ENCODE assay signal across 9 cellular contexts in the genomic region with DNA sequence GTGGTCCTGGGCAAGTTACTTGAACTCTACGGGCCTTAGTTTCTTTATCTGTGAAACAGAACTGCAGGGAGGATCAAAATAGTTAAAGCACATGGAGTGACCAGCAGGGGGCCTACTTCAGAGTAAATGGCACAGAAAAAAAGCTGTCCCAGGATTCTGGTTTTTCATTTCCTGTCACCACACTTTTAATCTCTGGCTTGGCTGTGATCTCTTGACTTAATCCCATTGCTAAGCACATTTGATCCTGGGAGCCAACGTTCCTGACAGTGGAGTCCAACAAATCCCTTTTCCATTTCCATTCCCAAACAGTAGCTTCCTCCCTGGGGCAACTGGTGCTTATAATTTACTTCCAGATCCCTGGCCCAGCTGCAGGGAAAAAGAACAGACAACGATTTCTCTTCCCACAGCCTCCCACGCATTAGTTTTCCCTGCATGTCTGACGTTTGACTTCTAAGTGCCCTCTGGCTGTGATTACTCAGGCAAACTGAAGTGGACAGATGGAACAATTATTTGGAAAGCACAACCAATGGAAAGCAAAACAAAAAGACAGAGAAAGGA.
DNase-seq lines count a peak whose midpoint lies in the region; ATAC-seq lines count a peak whose summit lies in the region.
"Had no signal": no experiment of that assay in that cellular context is flagged by ENCODE, and none has a peak within 500 bp of the region (broad histone marks: within the 10 kb centered on the region; RNA-seq: fewer than 3 reads in every experiment).

No MANE protein-coding gene starts in this region.

- no peaks in the 10 kb centered on the region for H3K4me1 Mint-ChIP-seq in activated CD4-positive, alpha-beta memory T cell treated with anti-CD3 and anti-CD28 coated beads for 36 hours (ENCODE audit: low read depth)
- no peaks in the 10 kb centered on the region for H3K4me1 Mint-ChIP-seq in naive thymus-derived CD8-positive, alpha-beta T cell
- H3K4me1 Mint-ChIP-seq: memory B cell had no signal

- CTCF ChIA-PET in activated CD4-positive, alpha-beta memory T cell treated with anti-CD3 and anti-CD28 coated beads for 36 hours (lab: Charles Lee): interaction anchor here (0.7 to 4.6 kb wide), 3 partner anchors 22 to 91 kb away, joined by 3 to 43 read pairs (median 3); no protein-coding TSS in a partner anchor

- peaks cover 3% of the 10 kb centered on the region for H3K27me3 Mint-ChIP-seq in activated CD4-positive, alpha-beta memory T cell treated with anti-CD3 and anti-CD28 coated beads for 36 hours
- H3K27me3 Mint-ChIP-seq in naive thymus-derived CD8-positive, alpha-beta T cell: peaks cover 0 to 9% (median 0%) of the 10 kb centered on the region in 5 donors
- H3K27me3 Mint-ChIP-seq: memory B cell had no signal

- DNase-seq in CD1c-positive myeloid dendritic cell (ENCODE audit: extremely low spot score) (peak; percentile 26), NCI-H1417 treated with DMSO at 0.1 percent for 48 hours (lab: John Stamatoyannopoulos, UW) (peak; percentile 29), left ventricle myocardium superior (no peak), KG1 (lab: John Stamatoyannopoulos, UW) (no peak)
- DNase-seq in activated CD4-positive, alpha-beta memory T cell treated with anti-CD3 and anti-CD28 coated beads for 36 hours: peak; percentile 9
- peak; percentile 31 for DNase-seq in stimulated activated CD8-positive, alpha-beta memory T cell treated with anti-CD3 and anti-CD28 coated beads, Interleukin-4, amount 100 ng/mL, for 48 hours
- DNase-seq in naive thymus-derived CD8-positive, alpha-beta T cell: no peak

- H3K4me3 Mint-ChIP-seq in activated CD4-positive, alpha-beta memory T cell treated with anti-CD3 and anti-CD28 coated beads for 36 hours: no peak overlapping the region
- no peak overlapping the region for H3K4me3 Mint-ChIP-seq in naive thymus-derived CD8-positive, alpha-beta T cell
- H3K4me3 Mint-ChIP-seq: memory B cell had no signal

- intact Hi-C loops in activated CD4-positive, alpha-beta memory T cell treated with anti-CD3 and anti-CD28 coated beads for 36 hours (cut with micrococcal nuclease): loop anchor here (1.0 kb wide), 1 partner anchor 91 kb away; no protein-coding TSS in a partner anchor
- intact Hi-C loops in left ventricle myocardium superior (cut with micrococcal nuclease): no loop called here

- peak; percentile 53 for ATAC-seq in GM21529 (IDR thresholded peaks at IDR 0.05; ENCODE audit: unreplicated experiment)
- ATAC-seq in left ventricle myocardium superior: peak; percentile 44
- ATAC-seq in naive thymus-derived CD8-positive, alpha-beta T cell: no peak

- no peaks in the 10 kb centered on the region for H3K9me3 Mint-ChIP-seq in activated CD4-positive, alpha-beta memory T cell treated with anti-CD3 and anti-CD28 coated beads for 36 hours
- no peaks in the 10 kb centered on the region for H3K9me3 Mint-ChIP-seq in naive thymus-derived CD8-positive, alpha-beta T cell
- H3K9me3 Mint-ChIP-seq: memory B cell had no signal

- no peaks in the 10 kb centered on the region for H3K36me3 Mint-ChIP-seq in activated CD4-positive, alpha-beta memory T cell treated with anti-CD3 and anti-CD28 coated beads for 36 hours
- no peaks in the 10 kb centered on the region for H3K36me3 Mint-ChIP-seq in naive thymus-derived CD8-positive, alpha-beta T cell
- H3K36me3 Mint-ChIP-seq: memory B cell had no signal

- no peak overlapping the region for H3K27ac Mint-ChIP-seq in activated CD4-positive, alpha-beta memory T cell treated with anti-CD3 and anti-CD28 coated beads for 36 hours
- H3K27ac Mint-ChIP-seq in naive thymus-derived CD8-positive, alpha-beta T cell: no peak overlapping the region
- H3K27ac Mint-ChIP-seq: memory B cell had no signal

- POLR2A ChIA-PET in activated CD4-positive, alpha-beta memory T cell treated with anti-CD3 and anti-CD28 coated beads for 36 hours (lab: Charles Lee): no interaction called here
- POLR2A ChIA-PET in naive thymus-derived CD8-positive, alpha-beta T cell (lab: Charles Lee): no interaction called here

Comparison
In these comparisons a context has a peak if more than half of its experiments do, and no peak if none do; other contexts are left out.
1. DNase-seq: peak in CD1c-positive myeloid dendritic cell (single experiment), NCI-H1417 treated with DMSO at 0.1 percent for 48 hours (single experiment), activated CD4-positive, alpha-beta memory T cell treated with anti-CD3 and anti-CD28 coated beads for 36 hours (single experiment) and stimulated activated CD8-positive, alpha-beta memory T cell treated with anti-CD3 and anti-CD28 coated beads, Interleukin-4, amount 100 ng/mL, for 48 hours (single experiment); none in left ventricle myocardium superior (single experiment), naive thymus-derived CD8-positive, alpha-beta T cell (0 of 10) and KG1 (single experiment).
2. ATAC-seq: peak in GM21529 (single experiment) and left ventricle myocardium superior (single experiment); none in naive thymus-derived CD8-positive, alpha-beta T cell (0 of 2).